In genomic region chr7:28389504-28390385, GRCh38 we compare ENCODE assay signal across 8 cellular contexts. TPM values are rescaled to one million over a fixed set of nuclear protein-coding genes. Genes with fewer than 3 reads are reported as not detected.
A peak's percentile ranks its signal among the peaks of the same experiment; 100 is the strongest.
DNase-seq lines count a peak whose midpoint lies in the region; ATAC-seq, FAIRE-seq and TF ChIP-seq lines count a peak whose summit lies in the region.

No MANE protein-coding gene starts in this region.

- peaks cover 29% of the 10 kb centered on the region for H3K27me3 ChIP-seq in foreskin keratinocyte
- no peaks in the 10 kb centered on the region for H3K27me3 ChIP-seq in pancreas

- POLR2A ChIA-PET in GM10248 (lab: Yijun Ruan, JAX): interaction anchor here (0.7 kb wide), 1 partner anchor 250 kb away, joined by 4 read pairs; no protein-coding TSS in a partner anchor

- no peaks in the 10 kb centered on the region for H3K9me3 ChIP-seq in pancreas

- DNase-seq in GM10248 (ENCODE audit: extremely low spot score) (peak; percentile 22), NCI-H1105 (lab: John Stamatoyannopoulos, UW) (peak; percentile 66), SKM-1 treated with dmso at 0.1 percent for 144 hours (lab: John Stamatoyannopoulos, UW; ENCODE audit: unreplicated experiment) (peak; percentile 38), foreskin keratinocyte (peak in 1 of 2 donors; percentile 59), pancreas (no peak), germinal center (ENCODE audit: low spot score) (no peak)
- DNase-seq in activated CD4-positive, CD25-positive, alpha-beta regulatory T cell treated with anti-CD3 and anti-CD28 coated beads, Interleukin-2, amount 50 U/mL, for 72 hours: no peak

- FAIRE-seq in pancreas (lab: Jason Lieb, UNC): peak; percentile 90

- CTCF ChIA-PET in GM10248 (lab: Yijun Ruan, JAX): interaction anchor here (0.7 to 3.9 kb wide), 17 partner anchors 9 to 465 kb away, joined by 3 to 31 read pairs (median 4); no protein-coding TSS in a partner anchor

- 9 to 11% methylated on average over 14 of the region's 14 CpGs for WGBS in pancreas, 2 donors

- H3K36me3 ChIP-seq in pancreas: no peaks in the 10 kb centered on the region

- no peak overlapping the region for H3K27ac ChIP-seq in foreskin keratinocyte
- no peak overlapping the region for H3K27ac ChIP-seq in pancreas

- peaks cover 8% of the 10 kb centered on the region for H3K4me1 ChIP-seq in foreskin keratinocyte
- H3K4me1 ChIP-seq in pancreas: no peaks in the 10 kb centered on the region

- TF ChIP-seq CTCF in GM10248 (IDR thresholded peaks at IDR 0.05; ENCODE audit: control extremely low read depth, extremely low read depth, low read depth, missing control alignments) (peak; percentile 62), foreskin keratinocyte (conservative IDR thresholded peaks at IDR 0.05) (peak; percentile 86), pancreas (IDR thresholded peaks at IDR 0.05) (peak; percentile 56 to 84 (median 62))

- no peak overlapping the region for H3K4me3 ChIP-seq in pancreas

- intact Hi-C loops in pancreas (cut with DNase I): loop anchor here in 1 of 3 donors (10.0 kb wide), 1 partner anchor 475 kb away; no protein-coding TSS in a partner anchor

- ATAC-seq in foreskin keratinocyte: peak; percentile 33
- ATAC-seq in pancreas: peak; percentile 28 to 85 (median 71)
- no peak for ATAC-seq in GM21723 (IDR thresholded peaks at IDR 0.05; ENCODE audit: unreplicated experiment)

RNA-seq across cellular contexts. Expression of gene CREB5, which starts 22.6 kb away (rescaled TPM):
- total RNA-seq in foreskin keratinocyte: 1.7 and 3.7 TPM in 2 replicates
- 0.51 and 1.0 TPM in 2 replicates for polyA plus RNA-seq in foreskin keratinocyte
- total RNA-seq in pancreas: 10 to 100 TPM in 1 of 6 donors, 1 to 10 TPM in 5; 2.9 to 11.5 (median 3.6) TPM
- polyA plus RNA-seq in pancreas: 1 to 10 TPM; 2.5 to 8.4 TPM

Comparison
In these comparisons a context has a peak if more than half of its experiments do, and no peak if none do; other contexts are left out.
1. DNase-seq: peak in GM10248 (single experiment), NCI-H1105 (single experiment) and SKM-1 treated with dmso at 0.1 percent for 144 hours (single experiment); none in pancreas (0 of 6), activated CD4-positive, CD25-positive, alpha-beta regulatory T cell treated with anti-CD3 and anti-CD28 coated beads, Interleukin-2, amount 50 U/mL, for 72 hours (single experiment) and germinal center (single experiment).
2. Peak in every context shown above with its lines, with median percentiles within 50 percentile points of each other: CTCF ChIP-seq.